In the genomic region with DNA sequence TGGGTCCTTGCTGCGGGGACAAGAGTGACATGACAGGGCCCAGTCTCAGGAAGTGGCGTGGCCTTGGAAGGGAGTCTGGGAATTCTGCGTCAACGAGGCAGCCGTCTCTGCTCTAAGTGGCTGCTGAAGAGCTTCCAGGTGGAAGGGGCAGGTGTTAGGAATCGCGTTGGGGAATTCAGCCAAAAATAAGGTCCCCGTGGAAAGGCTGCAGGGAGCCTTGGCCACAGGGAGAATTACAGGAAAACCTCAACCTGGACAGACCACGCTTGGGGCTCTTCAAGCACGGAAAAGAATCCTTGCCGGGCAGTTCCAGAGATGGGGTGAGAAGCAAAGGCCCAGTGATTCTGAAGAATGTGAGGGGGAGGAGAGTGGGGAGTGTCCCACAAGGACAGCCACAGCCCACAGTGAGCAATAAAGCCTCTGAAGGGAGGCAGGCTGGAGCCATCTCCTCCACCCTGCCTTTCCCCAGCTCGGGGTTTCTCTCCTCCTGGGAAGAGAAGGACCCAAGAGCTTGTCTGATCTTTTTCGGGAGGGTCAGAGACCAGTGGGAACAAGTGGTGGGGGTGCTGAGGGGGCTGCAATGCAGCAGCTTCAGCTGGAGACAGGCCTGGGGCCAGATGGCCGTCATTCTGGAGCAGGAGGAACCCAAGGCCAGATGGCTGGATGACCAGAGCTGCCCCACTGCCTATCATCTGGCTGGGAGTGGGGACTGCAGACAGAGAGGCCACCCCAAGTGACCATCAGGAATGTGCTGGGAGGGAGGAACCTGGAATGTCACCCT, we compare ENCODE assay signal across 14 cellular contexts.
A peak's percentile ranks its signal among the peaks of the same experiment; 100 is the strongest.
DNase-seq lines count a peak whose midpoint lies in the region; ATAC-seq and TF ChIP-seq lines count a peak whose summit lies in the region.
"Had no signal": no experiment of that assay in that cellular context is flagged by ENCODE, and none has a peak within 500 bp of the region (broad histone marks: within the 10 kb centered on the region; RNA-seq: fewer than 3 reads in every experiment).

No MANE protein-coding gene starts in this region.

- H3K27me3 Mint-ChIP-seq in activated CD4-positive, alpha-beta T cell treated with anti-CD3 and anti-CD28 coated beads for 36 hours: no peaks in the 10 kb centered on the region
- H3K27me3 Mint-ChIP-seq: activated CD4-positive, alpha-beta memory T cell treated with anti-CD3 and anti-CD28 coated beads for 36 hours had no signal

- peaks cover 4% of the 10 kb centered on the region for H3K4me1 ChIP-seq in NT2/D1 (ENCODE audit: insufficient read depth, insufficient read length)
- peaks cover 0 to 54% (median 23%) of the 10 kb centered on the region in 6 donors for H3K4me1 ChIP-seq in spleen

- intact Hi-C loops in spleen (cut with DNase I; ENCODE audit: low total_unique reads): no loop called here
- intact Hi-C loops in activated CD4-positive, alpha-beta T cell treated with anti-CD3 and anti-CD28 coated beads for 36 hours (cut with DNase I, micrococcal nuclease): no loop called here

- peak overlapping the region; percentile 22 to 74 (median 63) for H3K27ac ChIP-seq in spleen
- H3K27ac ChIP-seq: brain microvascular endothelial cell, ovary had no signal

- H3K4me3 Mint-ChIP-seq in activated CD4-positive, alpha-beta T cell treated with anti-CD3 and anti-CD28 coated beads for 36 hours: no peak overlapping the region
- H3K4me3 Mint-ChIP-seq: activated CD4-positive, alpha-beta memory T cell treated with anti-CD3 and anti-CD28 coated beads for 36 hours had no signal

- H3K27ac Mint-ChIP-seq in activated CD4-positive, alpha-beta T cell treated with anti-CD3 and anti-CD28 coated beads for 36 hours: no peak overlapping the region
- H3K27ac Mint-ChIP-seq: activated CD4-positive, alpha-beta memory T cell treated with anti-CD3 and anti-CD28 coated beads for 36 hours had no signal

- no peaks in the 10 kb centered on the region for H3K9me3 Mint-ChIP-seq in activated CD4-positive, alpha-beta T cell treated with anti-CD3 and anti-CD28 coated beads for 36 hours (ENCODE audit: low read depth)
- H3K9me3 Mint-ChIP-seq: activated CD4-positive, alpha-beta memory T cell treated with anti-CD3 and anti-CD28 coated beads for 36 hours had no signal

- no peak for TF ChIP-seq POLR2A in spleen (IDR thresholded peaks at IDR 0.05)

- CTCF ChIA-PET in activated CD4-positive, alpha-beta T cell treated with anti-CD3 and anti-CD28 coated beads for 36 hours (lab: Charles Lee): interaction anchor here (0.6 to 1.1 kb wide), 2 partner anchors 10 to 410 kb away, joined by 3 to 5 read pairs; no protein-coding TSS in a partner anchor

- H3K27me3 ChIP-seq in NT2/D1 (ENCODE audit: insufficient read depth, insufficient read length) (no peaks in the 10 kb centered on the region), spleen (replicated peaks in 1 of 7) (no peaks in the 10 kb centered on the region)
- H3K27me3 ChIP-seq: brain microvascular endothelial cell, ovary had no signal

- H3K4me3 ChIP-seq in NT2/D1 (ENCODE audit: insufficient read length, low read depth) (no peak overlapping the region), spleen (no peak overlapping the region)
- H3K4me3 ChIP-seq: K562, ovary had no signal

- H3K9me3 ChIP-seq in NT2/D1 (ENCODE audit: insufficient read depth, low read length) (no peaks in the 10 kb centered on the region), spleen (no peaks in the 10 kb centered on the region)
- H3K9me3 ChIP-seq: ovary had no signal

- H3K36me3 ChIP-seq in NT2/D1 (ENCODE audit: insufficient read depth, insufficient read length, low read length) (no peaks in the 10 kb centered on the region), spleen (peaks cover 0 to 19% (median 0%) of the 10 kb centered on the region in 6 donors)
- H3K36me3 ChIP-seq: brain microvascular endothelial cell, ovary had no signal

- POLR2A ChIA-PET in activated CD4-positive, alpha-beta T cell treated with anti-CD3 and anti-CD28 coated beads for 36 hours (lab: Charles Lee): no interaction called here

- H3K4me1 Mint-ChIP-seq in activated CD4-positive, alpha-beta T cell treated with anti-CD3 and anti-CD28 coated beads for 36 hours: no peaks in the 10 kb centered on the region

- H3K9ac ChIP-seq in NT2/D1 (ENCODE audit: insufficient read length, low read depth): peak overlapping the region; percentile 11

- no peaks in the 10 kb centered on the region for H3K36me3 Mint-ChIP-seq in activated CD4-positive, alpha-beta T cell treated with anti-CD3 and anti-CD28 coated beads for 36 hours (ENCODE audit: low read depth)
- H3K36me3 Mint-ChIP-seq: activated CD4-positive, alpha-beta memory T cell treated with anti-CD3 and anti-CD28 coated beads for 36 hours had no signal

- no peak for ATAC-seq in activated CD4-positive, alpha-beta T cell treated with anti-CD3 and anti-CD28 coated beads for 36 hours
- ATAC-seq in GM18498 (IDR thresholded peaks at IDR 0.05; ENCODE audit: unreplicated experiment): no peak
- ATAC-seq: K562 had no signal

- TF ChIP-seq CTCF in spleen (IDR thresholded peaks at IDR 0.05 in 8 of 11, conservative IDR thresholded peaks at IDR 0.05 in 3 of 11): no peak

- WGBS in spleen, 5 donors: 58 to 71% (median 66%) methylated on average over 14 of the region's 14 CpGs

- DNase-seq in NCI-H2196 (lab: John Stamatoyannopoulos, UW; ENCODE audit: unreplicated experiment) (peak; percentile 26), NCI-H2196 treated with DMSO at 0.1 percent for 48 hours (lab: John Stamatoyannopoulos, UW; ENCODE audit: unreplicated experiment) (no peak), NT2/D1 (ENCODE audit: low read depth, low spot score) (no peak), islet precursor cell (peak; percentile 53), spleen (peak; percentile 68)
- DNase-seq in stimulated activated CD4-positive, alpha-beta T cell treated with anti-CD3 and anti-CD28 coated beads, Interleukin-2, amount 100 ng/mL, for 48 hours: no peak
- DNase-seq in activated CD4-positive, alpha-beta T cell treated with anti-CD3 and anti-CD28 coated beads for 36 hours: no peak
- DNase-seq: brain microvascular endothelial cell, NCI-H226, T-helper 9 cell had no signal

Comparison
In these comparisons a context has a peak if more than half of its experiments do, and no peak if none do; other contexts are left out.
1. DNase-seq: peak in NCI-H2196 (single experiment), islet precursor cell (single experiment) and spleen (single experiment); none in NCI-H2196 treated with DMSO at 0.1 percent for 48 hours (single experiment), NT2/D1 (single experiment), stimulated activated CD4-positive, alpha-beta T cell treated with anti-CD3 and anti-CD28 coated beads, Interleukin-2, amount 100 ng/mL, for 48 hours (0 of 2) and activated CD4-positive, alpha-beta T cell treated with anti-CD3 and anti-CD28 coated beads for 36 hours (single experiment).